In the genomic region with DNA sequence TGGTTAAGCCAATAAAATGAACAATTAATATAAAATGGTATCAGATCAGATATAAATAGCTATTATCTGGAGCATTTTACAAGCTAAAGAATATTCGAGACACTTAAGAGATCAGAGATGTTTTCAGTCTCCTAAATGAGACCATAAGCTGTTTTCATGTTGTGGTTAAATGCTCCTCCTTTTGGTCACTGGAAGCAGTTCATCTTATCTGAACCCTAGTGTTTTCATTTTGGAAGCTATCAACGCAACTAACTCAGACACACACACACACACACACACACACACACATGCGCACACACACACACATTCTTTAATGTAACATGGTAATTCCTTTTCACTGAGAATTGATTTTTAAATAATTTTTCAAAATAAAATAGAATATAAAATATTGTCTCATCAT, we compare ENCODE assay signal across 13 cellular contexts. TPM values are rescaled to one million over a fixed set of nuclear protein-coding genes. Genes with fewer than 3 reads are reported as not detected.
DNase-seq lines count a peak whose midpoint lies in the region; ATAC-seq and TF ChIP-seq lines count a peak whose summit lies in the region.
"Had no signal": no experiment of that assay in that cellular context is flagged by ENCODE, and none has a peak within 500 bp of the region (broad histone marks: within the 10 kb centered on the region; RNA-seq: fewer than 3 reads in every experiment).

No MANE protein-coding gene starts in this region.

- H4K20me1 ChIP-seq in DND-41 (ENCODE audit: insufficient read depth, low read length) (no peaks in the 10 kb centered on the region), Loucy (ENCODE audit: insufficient read depth, low read length, poor library complexity, severe bottlenecking) (no peaks in the 10 kb centered on the region)

- H3K27me3 ChIP-seq in DND-41 (ENCODE audit: insufficient read depth, low read length, poor library complexity), result no peaks in the 10 kb centered on the region
- no peaks in the 10 kb centered on the region for H3K27me3 ChIP-seq in Loucy (ENCODE audit: insufficient read depth, low read length, poor library complexity, severe bottlenecking)
- no peaks in the 10 kb centered on the region for H3K27me3 ChIP-seq in brain microvascular endothelial cell (replicated peaks)
- H3K27me3 ChIP-seq in testis, result no peaks in the 10 kb centered on the region

- no peaks in the 10 kb centered on the region for H3K4me1 ChIP-seq in DND-41 (ENCODE audit: insufficient read depth, low read length)
- no peaks in the 10 kb centered on the region for H3K4me1 ChIP-seq in Loucy (ENCODE audit: insufficient read depth, low read length, poor library complexity, severe bottlenecking)
- peaks cover 5% of the 10 kb centered on the region for H3K4me1 ChIP-seq in testis
- H3K4me1 ChIP-seq: parathyroid adenoma had no signal

- H3K9me2 ChIP-seq in Loucy (replicated peaks; ENCODE audit: low read depth, low read length), result no peaks in the 10 kb centered on the region

- H3F3A ChIP-seq in Loucy (ENCODE audit: low read depth), result no peaks in the 10 kb centered on the region

- intact Hi-C loops in testis (cut with DNase I; ENCODE audit: low total_unique reads), result no loop called here

- H3K9ac ChIP-seq in DND-41 (ENCODE audit: low read depth, low read length) (no peak overlapping the region), Loucy (ENCODE audit: low read depth, low read length, poor library complexity, severe bottlenecking) (no peak overlapping the region)
- H3K9ac ChIP-seq: parathyroid adenoma had no signal

- H3K27ac ChIP-seq in DND-41 (ENCODE audit: low read length) (no peak overlapping the region), brain microvascular endothelial cell (no peak overlapping the region), testis (peak overlapping the region in 1 of 2 donors; percentile 59)
- H3K27ac ChIP-seq: parathyroid adenoma had no signal

- DNase-seq in DND-41 (no peak), brain microvascular endothelial cell (no peak), left kidney (ENCODE audit: low read depth, low spot score) (peak; percentile 9), testis (no peak), NCI-H2227 treated with DMSO at 0.1 percent for 48 hours (lab: John Stamatoyannopoulos, UW) (no peak)
- DNase-seq: activated T-cell treated with anti-CD3 and anti-CD28 coated beads, Interleukin-2, amount 50 U/mL, for 4 hours; RPMI8226; stimulated activated CD4-positive, alpha-beta T cell treated with anti-CD3 and anti-CD28 coated beads, Interleukin-1b, Interleukin-23, amount 100 ng/mL, for 48 hours; stimulated activated naive CD4-positive, alpha-beta T cell treated with Interleukin-2 at 50 U/mL for 16 hours had no signal

- H3K9me3 ChIP-seq in DND-41 (ENCODE audit: insufficient read depth, low read length, severe bottlenecking) (no peaks in the 10 kb centered on the region), Loucy (ENCODE audit: insufficient read depth, low read depth, low read length) (0 out of 2 replicates have a peak, but pooled peaks cover 2% of the 10 kb centered on the region), testis (no peaks in the 10 kb centered on the region)

- no peak for TF ChIP-seq POLR2A in testis (IDR thresholded peaks at IDR 0.05)

- WGBS in testis, 2 donors, result 57 to 64% methylated on average over 3 of the region's 3 CpGs

- H3K4me3 ChIP-seq in DND-41 (ENCODE audit: low read depth in 1 of 2, low read length in 2 of 2) (no peak overlapping the region), Loucy (ENCODE audit: low read length, poor library complexity, severe bottlenecking) (no peak overlapping the region), brain microvascular endothelial cell (ENCODE audit: low read depth, low read length) (no peak overlapping the region), testis (no peak overlapping the region)
- H3K4me3 ChIP-seq: lung had no signal

- ATAC-seq in DND-41 (ENCODE audit: insufficient read depth, low read depth), result no peak
- ATAC-seq in HG03108 (IDR thresholded peaks at IDR 0.05; ENCODE audit: unreplicated experiment), result no peak
- ATAC-seq: activated T-cell treated with anti-CD3 and anti-CD28 coated beads, Interleukin-2, amount 50 U/mL, for 4 hours had no signal

- H3K36me3 ChIP-seq in DND-41 (ENCODE audit: insufficient read depth, low read length), result no peaks in the 10 kb centered on the region
- no peaks in the 10 kb centered on the region for H3K36me3 ChIP-seq in Loucy (ENCODE audit: insufficient read depth, low read length)
- no peaks in the 10 kb centered on the region for H3K36me3 ChIP-seq in brain microvascular endothelial cell (replicated peaks)
- H3K36me3 ChIP-seq in testis (ENCODE audit: low read depth, missing control alignments), result no peaks in the 10 kb centered on the region

- no peak overlapping the region for H3K4me2 ChIP-seq in DND-41 (ENCODE audit: insufficient read depth, low read length)
- H3K4me2 ChIP-seq in Loucy (ENCODE audit: low read depth, low read length, poor library complexity, severe bottlenecking), result no peak overlapping the region

- no peak overlapping the region for H2AFZ ChIP-seq in DND-41 (ENCODE audit: low read depth, low read length)
- H2AFZ ChIP-seq in Loucy (ENCODE audit: low read length), result no peak overlapping the region
- H2AFZ ChIP-seq: parathyroid adenoma had no signal

- in situ Hi-C loops in brain microvascular endothelial cell (cut with HindIII; ENCODE audit: low pct_ligation_motif_present, low sequenced_read_pairs), result no loop called here

- H3K79me2 ChIP-seq in DND-41 (ENCODE audit: insufficient read depth, low read length), result no peaks in the 10 kb centered on the region
- no peaks in the 10 kb centered on the region for H3K79me2 ChIP-seq in Loucy (ENCODE audit: insufficient read depth, low read length)
- H3K79me2 ChIP-seq: parathyroid adenoma had no signal

- TF ChIP-seq CTCF in DND-41 (IDR thresholded peaks at IDR 0.05; ENCODE audit: borderline replicate concordance, extremely low read depth, low read length, poor library complexity, severe bottlenecking), result peak; percentile 33
- peak; percentile 40 for TF ChIP-seq CTCF in Loucy (conservative IDR thresholded peaks at IDR 0.05; ENCODE audit: low read length)
- TF ChIP-seq CTCF in brain microvascular endothelial cell (IDR thresholded peaks at IDR 0.05; ENCODE audit: low read depth, low read length, missing control alignments), result peak; percentile 28
- no peak for TF ChIP-seq CTCF in testis (IDR thresholded peaks at IDR 0.05)

RNA-seq across cellular contexts. Expression of a gene that starts 10.0 kb away (rescaled TPM):
- 10 to 100 TPM; 16.2 to 19.8 TPM for total RNA-seq in testis
- 8.2 TPM for polyA plus RNA-seq in testis (ENCODE audit: insufficient read depth, low read depth, low replicate concordance)

Comparison
In these comparisons a context has a peak if more than half of its experiments do, and no peak if none do; other contexts are left out.
1. CTCF ChIP-seq: peak in DND-41 (single experiment), Loucy (single experiment) and brain microvascular endothelial cell (single experiment); none in testis (0 of 3).